In genomic region chr5:57845025-57845424, GRCh38 we compare ENCODE assay signal across 24 cellular contexts.
DNase-seq lines count a peak whose midpoint lies in the region; ATAC-seq and TF ChIP-seq lines count a peak whose summit lies in the region.
"Had no signal": no experiment of that assay in that cellular context is flagged by ENCODE, and none has a peak within 500 bp of the region (broad histone marks: within the 10 kb centered on the region; RNA-seq: fewer than 3 reads in every experiment).

No MANE protein-coding gene starts in this region.

- CTCF ChIA-PET in Panc1 (lab: Charles Lee) = no interaction called here

- H3K9me3 ChIP-seq in Panc1 (ENCODE audit: control insufficient read depth, insufficient read depth, low read depth, low read length) (no peaks in the 10 kb centered on the region), WERI-Rb-1 (ENCODE audit: severe bottlenecking) (no peaks in the 10 kb centered on the region)
- H3K9me3 ChIP-seq: BLaER1 treated with 17β-estradiol and CSF1 and Interleukin-3, amounts not matched to agents 10 nM and 100 nM had no signal

- ATAC-seq in GM23338 (no peak), Panc1 (no peak)
- ATAC-seq: CD8-positive, alpha-beta T cell had no signal

- no peak overlapping the region for H2AFZ ChIP-seq in GM23338

- no peaks in the 10 kb centered on the region for H4K20me1 ChIP-seq in GM23338 (replicated peaks; ENCODE audit: insufficient read depth)
- H4K20me1 ChIP-seq: BLaER1 treated with 17β-estradiol and CSF1 and Interleukin-3, amounts not matched to agents 10 nM and 100 nM had no signal

- H3K9me2 ChIP-seq in GM23338 (ENCODE audit: insufficient read depth) = peaks cover 6% of the 10 kb centered on the region

- intact Hi-C loops in Panc1 (cut with micrococcal nuclease; ENCODE audit: unreplicated experiment) = no loop called here

- no peak overlapping the region for H3K27ac ChIP-seq in GM23338 (ENCODE audit: low read depth)
- H3K27ac ChIP-seq in Panc1 (ENCODE audit: low read length) = peak overlapping the region; percentile 85; the same call in 1 of the 2 replicates
- H3K27ac ChIP-seq in WERI-Rb-1 = no peak overlapping the region
- H3K27ac ChIP-seq: BLaER1 treated with 17β-estradiol and CSF1 and Interleukin-3, amounts not matched to agents 10 nM and 100 nM had no signal

- H3K27me3 Mint-ChIP-seq in GM23338 (ENCODE audit: insufficient read depth, low read depth, poor library complexity) = peaks cover 3% of the 10 kb centered on the region
- H3K27me3 Mint-ChIP-seq in mesothelial cell of epicardium (ENCODE audit: low read depth) = no peaks in the 10 kb centered on the region
- H3K27me3 Mint-ChIP-seq: IgD-negative memory B cell had no signal

- POLR2A ChIA-PET in Panc1 (lab: Charles Lee) = no interaction called here

- DNase-seq in GM23338 (ENCODE audit: low spot score) = no peak
- DNase-seq in Panc1 (ENCODE audit: low read depth, low spot score) = no peak
- peak; percentile 13 for DNase-seq in fibroblast of pulmonary artery (ENCODE audit: low read depth)
- DNase-seq in mesothelial cell of epicardium (ENCODE audit: low spot score in 2 of 2, unreplicated experiment in 2 of 2) = no peak
- DNase-seq in NCI-H82 (lab: John Stamatoyannopoulos, UW) = no peak
- no peak for DNase-seq in activated naive CD4-positive, alpha-beta T cell (lab: John Stamatoyannopoulos, UW)
- no peak for DNase-seq in NCI-H2081 treated with DMSO at 0.1 percent for 48 hours (lab: John Stamatoyannopoulos, UW)
- DNase-seq in WERI-Rb-1 = no peak
- DNase-seq: Calu3; CD8-positive, alpha-beta T cell; DMS53; H7; Kasumi-1; MM.1S; NCI-H1092; NCI-H1436 treated with DMSO at 0.1 percent for 48 hours; NCI-H2029 treated with DMSO at 0.1 percent for 48 hours; NCI-H2171 treated with DMSO at 0.1 percent for 48 hours; NCI-H446 treated with DMSO at 0.1 percent for 48 hours; NCI-H774; OCI-M1; SIG-M5 had no signal

- no peak overlapping the region for H3K4me2 ChIP-seq in GM23338
- H3K4me2 ChIP-seq: BLaER1 treated with 17β-estradiol and CSF1 and Interleukin-3, amounts not matched to agents 10 nM and 100 nM had no signal

- no peaks in the 10 kb centered on the region for H3K79me2 ChIP-seq in GM23338 (replicated peaks; ENCODE audit: insufficient read depth)

- no TSS peak for BruUV-seq in Panc1 (replicated peaks; lab: Mats Ljungman, UMichigan)

- H3K36me3 ChIP-seq in GM23338 (ENCODE audit: insufficient read depth) = no peaks in the 10 kb centered on the region
- H3K36me3 ChIP-seq in Panc1 (ENCODE audit: control insufficient read depth, insufficient read depth, low read length) = no peaks in the 10 kb centered on the region
- no peaks in the 10 kb centered on the region for H3K36me3 ChIP-seq in WERI-Rb-1
- H3K36me3 ChIP-seq: BLaER1 treated with 17β-estradiol and CSF1 and Interleukin-3, amounts not matched to agents 10 nM and 100 nM had no signal

- H3K27ac Mint-ChIP-seq in GM23338 = 0 out of 2 replicates have a peak overlapping the region, but pooled peaks have one; percentile 46
- peak overlapping the region; percentile 48 for H3K27ac Mint-ChIP-seq in mesothelial cell of epicardium
- H3K27ac Mint-ChIP-seq: CD8-positive, alpha-beta T cell; IgD-negative memory B cell had no signal

- H3K9me3 Mint-ChIP-seq in GM23338 = no peaks in the 10 kb centered on the region
- peaks cover 10% of the 10 kb centered on the region for H3K9me3 Mint-ChIP-seq in mesothelial cell of epicardium
- H3K9me3 Mint-ChIP-seq: CD8-positive, alpha-beta T cell had no signal

- no peaks in the 10 kb centered on the region for H3F3A ChIP-seq in GM23338 (replicated peaks; ENCODE audit: low read depth)

- no peak overlapping the region for H3K4me3 ChIP-seq in GM23338
- H3K4me3 ChIP-seq in Panc1 (ENCODE audit: low read depth in 2 of 2, low read length in 2 of 2) = no peak overlapping the region
- H3K4me3 ChIP-seq in fibroblast of pulmonary artery (replicated peaks; ENCODE audit: low read depth, low read length) = no peak overlapping the region
- no peak overlapping the region for H3K4me3 ChIP-seq in WERI-Rb-1 (ENCODE audit: low read depth, low read length)
- H3K4me3 ChIP-seq: BLaER1 treated with 17β-estradiol and CSF1 and Interleukin-3, amounts not matched to agents 10 nM and 100 nM had no signal

- H3K4me3 Mint-ChIP-seq in GM23338 (no peak overlapping the region), mesothelial cell of epicardium (no peak overlapping the region)
- H3K4me3 Mint-ChIP-seq: CD8-positive, alpha-beta T cell; IgD-negative memory B cell had no signal

- in situ Hi-C loops in Panc1 (cut with HindIII; ENCODE audit: low pct_unique_long_range_greater_than_20kb, low sequenced_read_pairs) = no loop called here

- no peak for TF ChIP-seq CTCF in GM23338 (conservative IDR thresholded peaks at IDR 0.05; ENCODE audit: low read depth in 2 of 2)
- TF ChIP-seq CTCF in Panc1 (IDR thresholded peaks at IDR 0.05) = no peak
- TF ChIP-seq CTCF in fibroblast of pulmonary artery (IDR thresholded peaks at IDR 0.05; ENCODE audit: low read length, missing control alignments) = no peak
- no peak for TF ChIP-seq CTCF in mesothelial cell of epicardium (IDR thresholded peaks at IDR 0.05; ENCODE audit: unreplicated experiment)
- TF ChIP-seq CTCF in WERI-Rb-1 (IDR thresholded peaks at IDR 0.05; ENCODE audit: low read depth, low read length) = no peak

- H3K36me3 Mint-ChIP-seq in GM23338 (ENCODE audit: low read depth) = no peaks in the 10 kb centered on the region
- H3K36me3 Mint-ChIP-seq in mesothelial cell of epicardium = peaks cover 2% of the 10 kb centered on the region
- H3K36me3 Mint-ChIP-seq: CD8-positive, alpha-beta T cell; IgD-negative memory B cell had no signal

- H3K4me1 ChIP-seq in GM23338 (ENCODE audit: insufficient read depth) = 0 out of 2 replicates have a peak, but pooled peaks cover 14% of the 10 kb centered on the region
- H3K4me1 ChIP-seq in Panc1 (ENCODE audit: control insufficient read depth, insufficient read depth, low read length) = peaks cover 25% of the 10 kb centered on the region
- H3K4me1 ChIP-seq: BLaER1 treated with 17β-estradiol and CSF1 and Interleukin-3, amounts not matched to agents 10 nM and 100 nM had no signal

- H3K4me1 Mint-ChIP-seq in GM23338 (peaks cover 21% of the 10 kb centered on the region), mesothelial cell of epicardium (peaks cover 33% of the 10 kb centered on the region)
- H3K4me1 Mint-ChIP-seq: IgD-negative memory B cell had no signal

- H3K27me3 ChIP-seq in GM23338 (ENCODE audit: insufficient read depth) = no peaks in the 10 kb centered on the region
- no peaks in the 10 kb centered on the region for H3K27me3 ChIP-seq in Panc1 (ENCODE audit: control insufficient read depth, insufficient read depth, low read length)
- H3K27me3 ChIP-seq in WERI-Rb-1 (ENCODE audit: insufficient read depth, low read depth, severe bottlenecking) = no peaks in the 10 kb centered on the region
- H3K27me3 ChIP-seq: BLaER1 treated with 17β-estradiol and CSF1 and Interleukin-3, amounts not matched to agents 10 nM and 100 nM had no signal

TF ChIP-seq in GM23338, 12 proteins besides CTCF, POLR2A, EP300 and RAD21 (continues in another document):
- TF ChIP-seq CREB1 (CRISPR knock-in tag; IDR thresholded peaks at IDR 0.05; ENCODE audit: low read depth) (no peak), POLR2AphosphoS5 (IDR thresholded peaks at IDR 0.05; ENCODE audit: low read depth) (no peak), ZNF331 (CRISPR knock-in tag; IDR thresholded peaks at IDR 0.05; ENCODE audit: low read depth) (no peak), NANOG (IDR thresholded peaks at IDR 0.05; ENCODE audit: borderline replicate concordance) (no peak)
